28 cellular contexts compared by ENCODE assay signal in genomic region chr4:4203688-4204400, GRCh38. TPM values are rescaled to one million over a fixed set of nuclear protein-coding genes. Genes with fewer than 3 reads are reported as not detected.
"Had no signal": no experiment of that assay in that cellular context is flagged by ENCODE, and none has a peak within 500 bp of the region (broad histone marks: within the 10 kb centered on the region; RNA-seq: fewer than 3 reads in every experiment).

No MANE protein-coding gene starts in this region.

- ATAC-seq: activated naive CD4-positive, alpha-beta T cell treated with anti-CD3 and anti-CD28 coated beads, Interleukin-2, amount 50 U/mL, for 72 hours; activated naive CD8-positive, alpha-beta T cell treated with anti-CD3 and anti-CD28 coated beads, Interleukin-2, amount 50 U/mL, for 24 hours; activated T-cell treated with anti-CD3 and anti-CD28 coated beads, Interleukin-2, amount 50 U/mL, for 4 hours; Right ventricle myocardium inferior; T-cell had no signal

- DNase-seq: activated CD4-positive, alpha-beta memory T cell treated with anti-CD3 and anti-CD28 coated beads for 36 hours; activated CD4-positive, alpha-beta T cell treated with anti-CD3 and anti-CD28 coated beads, Interleukin-2, amount 10 ng/mL, durations not matched to agents 7 days and 5 days; activated CD4-positive, CD25-positive, alpha-beta regulatory T cell; activated CD8-positive, alpha-beta memory T cell treated with anti-CD3 and anti-CD28 coated beads for 24 hours; activated effector memory CD4-positive, alpha-beta T cell treated with anti-CD3 and anti-CD28 coated beads, Interleukin-2, amount 50 U/mL, for 16 hours; activated naive CD4-positive, alpha-beta T cell treated with Interleukin-2 at 50 U/mL for 16 hours; activated naive CD8-positive, alpha-beta T cell treated with anti-CD3 and anti-CD28 coated beads, Interleukin-2, amount 50 U/mL, for 24 hours; activated T-cell treated with anti-CD3 and anti-CD28 coated beads, Interleukin-2, amount 50 U/mL, for 4 hours; amniotic stem cell; Kasumi-1; KBM-7; NCI-H1092; NCI-H1417; NCI-H2029; NCI-H2107; NCI-H2171 treated with DMSO at 0.1 percent for 48 hours; NCI-H226; NCI-H526; NCI-H82; PC-9; T-cell; T-helper 2 cell had no signal

RNA-seq across cellular contexts. Expression of gene OTOP1, which starts 22.9 kb away (rescaled TPM):
- total RNA-seq: activated CD4-positive, alpha-beta memory T cell treated with anti-CD3 and anti-CD28 coated beads for 36 hours; activated CD4-positive, alpha-beta T cell treated with anti-CD3 and anti-CD28 coated beads, Interleukin-2, amount 10 ng/mL, durations not matched to agents 7 days and 5 days; activated naive CD4-positive, alpha-beta T cell treated with anti-CD3 and anti-CD28 coated beads, Interleukin-2, amount 50 U/mL, for 72 hours; activated T-cell treated with anti-CD3 and anti-CD28 coated beads, Interleukin-2, amount 50 U/mL, for 4 hours; astrocyte; cardiac muscle cell; M059J; NCI-H460; PC-9; Right ventricle myocardium inferior; T-cell had no signal
